Comparison of ENCODE assay signal across 10 cellular contexts in the genomic region with DNA sequence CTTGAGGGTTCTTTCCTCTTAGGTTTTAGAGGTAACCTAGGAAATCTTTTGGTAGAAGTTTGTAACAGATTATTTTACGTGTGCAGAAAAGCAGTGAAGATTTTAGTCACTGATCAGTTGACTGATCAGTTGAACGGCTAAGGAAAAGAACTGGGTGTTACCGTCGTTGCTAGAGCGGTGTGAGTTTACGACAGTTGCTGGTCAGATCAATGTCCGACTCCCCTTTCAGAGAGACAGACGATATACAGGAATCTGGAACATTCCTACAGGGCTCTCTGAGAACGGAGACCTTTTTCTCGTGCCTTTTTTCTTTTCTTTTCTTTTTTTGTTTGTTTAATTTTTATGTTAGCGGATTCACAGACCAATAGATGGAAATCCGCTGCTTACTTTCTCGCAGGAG.
DNase-seq lines count a peak whose midpoint lies in the region; ATAC-seq, FAIRE-seq and TF ChIP-seq lines count a peak whose summit lies in the region.
"Had no signal": no experiment of that assay in that cellular context is flagged by ENCODE, and none has a peak within 500 bp of the region (broad histone marks: within the 10 kb centered on the region; RNA-seq: fewer than 3 reads in every experiment).

No MANE protein-coding gene starts in this region.

- peaks cover 28% of the 10 kb centered on the region for H3K27me3 ChIP-seq in CD8-positive, alpha-beta memory T cell (ENCODE audit: insufficient read depth, low read length, poor library complexity, severe bottlenecking)
- H3K27me3 ChIP-seq in astrocyte (ENCODE audit: insufficient read depth, low read length): no peaks in the 10 kb centered on the region
- peaks cover 0 to 2% of the 10 kb centered on the region in 2 experiments for H3K27me3 ChIP-seq in mesenchymal stem cell (ENCODE audit: control insufficient read depth in 1 of 2, insufficient read depth in 1 of 2, low read length in 2 of 2)
- peaks cover 0 to 87% (median 10%) of the 10 kb centered on the region in 4 donors for H3K27me3 ChIP-seq in esophagus squamous epithelium
- no peaks in the 10 kb centered on the region for H3K27me3 ChIP-seq in Karpas-422 (ENCODE audit: low read length)

- peak overlapping the region; percentile 41 for H3K9ac ChIP-seq in astrocyte (ENCODE audit: low read length)
- peak overlapping the region; percentile 84 for H3K9ac ChIP-seq in mesenchymal stem cell (ENCODE audit: low read length)
- no peak overlapping the region for H3K9ac ChIP-seq in Karpas-422 (ENCODE audit: low read length)

- H4K20me1 ChIP-seq in astrocyte (ENCODE audit: insufficient read depth, low read length): no peaks in the 10 kb centered on the region
- H4K20me1 ChIP-seq in Karpas-422 (ENCODE audit: insufficient read depth, low read depth, low read length): no peaks in the 10 kb centered on the region

- H3K14ac ChIP-seq in mesenchymal stem cell (ENCODE audit: low read length in 2 of 2): no peak overlapping the region

- H3K79me2 ChIP-seq in astrocyte (ENCODE audit: insufficient read depth, low read length) (no peaks in the 10 kb centered on the region), Karpas-422 (ENCODE audit: low read length) (no peaks in the 10 kb centered on the region)

- no peak overlapping the region for H2BK12ac ChIP-seq in mesenchymal stem cell (ENCODE audit: low read length in 2 of 2)

- no peak for TF ChIP-seq CTCF in HFFc6 (IDR thresholded peaks at IDR 0.05)
- TF ChIP-seq CTCF in astrocyte (IDR thresholded peaks at IDR 0.05; ENCODE audit: insufficient read depth, low read depth, low read length): no peak
- no peak for TF ChIP-seq CTCF in CD14-positive monocyte (IDR thresholded peaks at IDR 0.05)
- TF ChIP-seq CTCF in esophagus squamous epithelium (IDR thresholded peaks at IDR 0.05): no peak

- H3K9me3 ChIP-seq in CD8-positive, alpha-beta memory T cell (ENCODE audit: low read length): no peaks in the 10 kb centered on the region
- no peaks in the 10 kb centered on the region for H3K9me3 ChIP-seq in astrocyte (ENCODE audit: insufficient read depth, low read depth, low read length)
- no peaks in the 10 kb centered on the region for H3K9me3 ChIP-seq in mesenchymal stem cell (ENCODE audit: control insufficient read depth, low read length)
- peaks cover 0 to 6% (median 0%) of the 10 kb centered on the region in 3 donors for H3K9me3 ChIP-seq in esophagus squamous epithelium
- H3K9me3 ChIP-seq in Karpas-422 (ENCODE audit: low read length): no peaks in the 10 kb centered on the region

- peak overlapping the region in 5 of 7 donors; percentile 25 to 60 (median 37) for H3K4me3 Mint-ChIP-seq in CD8-positive, alpha-beta memory T cell
- H3K4me3 Mint-ChIP-seq in HFFc6 (peak overlapping the region; percentile 93), astrocyte (ENCODE audit: unreplicated experiment) (peak overlapping the region; percentile 90), CD14-positive monocyte (peak overlapping the region in 1 of 2 donors; percentile 66)

- POLR2A ChIA-PET in CD8-positive, alpha-beta memory T cell (lab: Charles Lee): no interaction called here

- TF ChIP-seq POLR2A in esophagus squamous epithelium (IDR thresholded peaks at IDR 0.05): no peak

- peak overlapping the region; percentile 45 for H3K27ac ChIP-seq in CD8-positive, alpha-beta memory T cell (ENCODE audit: low read depth, low read length)
- H3K27ac ChIP-seq in astrocyte (ENCODE audit: low read depth, low read length): no peak overlapping the region
- H3K27ac ChIP-seq in mesenchymal stem cell (ENCODE audit: low read length, poor library complexity, severe bottlenecking): no peak overlapping the region
- H3K27ac ChIP-seq in esophagus squamous epithelium: no peak overlapping the region
- no peak overlapping the region for H3K27ac ChIP-seq in Karpas-422 (ENCODE audit: low read length)
- H3K27ac ChIP-seq: tibial nerve had no signal

- H3K9me2 ChIP-seq in Karpas-422 (replicated peaks; ENCODE audit: insufficient read depth, low read length): no peaks in the 10 kb centered on the region

- H2AK5ac ChIP-seq in mesenchymal stem cell (ENCODE audit: low read length, severe bottlenecking): no peak overlapping the region

- peaks cover 12 to 33% (median 29%) of the 10 kb centered on the region in 3 donors for H3K4me1 Mint-ChIP-seq in CD8-positive, alpha-beta memory T cell
- H3K4me1 Mint-ChIP-seq in HFFc6 (ENCODE audit: low read depth): peaks cover 45% of the 10 kb centered on the region
- peaks cover 3% of the 10 kb centered on the region for H3K4me1 Mint-ChIP-seq in astrocyte (ENCODE audit: low read depth, unreplicated experiment)
- H3K4me1 Mint-ChIP-seq in CD14-positive monocyte: peaks cover 11% of the 10 kb centered on the region

- no peak for ATAC-seq in HG02970 (IDR thresholded peaks at IDR 0.05; ENCODE audit: low FRiP score, unreplicated experiment)
- ATAC-seq: sciatic nerve had no signal

- no peak overlapping the region for H3K27ac Mint-ChIP-seq in CD8-positive, alpha-beta memory T cell
- H3K27ac Mint-ChIP-seq in HFFc6: peak overlapping the region; percentile 68
- peak overlapping the region; percentile 83 for H3K27ac Mint-ChIP-seq in astrocyte (ENCODE audit: unreplicated experiment)
- H3K27ac Mint-ChIP-seq in CD14-positive monocyte: no peak overlapping the region

- no peak overlapping the region for H3K23ac ChIP-seq in mesenchymal stem cell (ENCODE audit: low read length in 2 of 2)

- H4K91ac ChIP-seq in mesenchymal stem cell (ENCODE audit: low read length): no peak overlapping the region

- H3K27me3 Mint-ChIP-seq in CD8-positive, alpha-beta memory T cell: peaks cover 55 to 61% of the 10 kb centered on the region in 2 donors
- H3K27me3 Mint-ChIP-seq in HFFc6 (ENCODE audit: insufficient read depth): peaks cover 6% of the 10 kb centered on the region
- peaks cover 3% of the 10 kb centered on the region for H3K27me3 Mint-ChIP-seq in astrocyte (ENCODE audit: low read depth, unreplicated experiment)
- peaks cover 48 to 67% (median 59%) of the 10 kb centered on the region in 3 donors for H3K27me3 Mint-ChIP-seq in CD14-positive monocyte (ENCODE audit: low read depth in 3 of 3)

- H2BK120ac ChIP-seq in mesenchymal stem cell (ENCODE audit: low read depth, low read length): no peak overlapping the region

- peak overlapping the region; percentile 50 for H2AFZ ChIP-seq in astrocyte (ENCODE audit: low read depth, low read length)
- no peak overlapping the region for H2AFZ ChIP-seq in mesenchymal stem cell (ENCODE audit: low read depth, low read length)
- H2AFZ ChIP-seq in Karpas-422 (ENCODE audit: low read length): no peak overlapping the region

- no peak overlapping the region for H2BK15ac ChIP-seq in mesenchymal stem cell (ENCODE audit: low read depth, poor library complexity, severe bottlenecking)

- no peak overlapping the region for H2BK5ac ChIP-seq in mesenchymal stem cell (ENCODE audit: low read depth, low read length, poor library complexity, severe bottlenecking)

- peak overlapping the region; percentile 85 for H3K4me2 ChIP-seq in astrocyte (ENCODE audit: low read length)
- H3K4me2 ChIP-seq in mesenchymal stem cell (ENCODE audit: low read length, poor library complexity, severe bottlenecking): peak overlapping the region; percentile 64
- no peak overlapping the region for H3K4me2 ChIP-seq in Karpas-422 (ENCODE audit: low read depth, low read length, poor library complexity, severe bottlenecking)

- H3K9me3 Mint-ChIP-seq in CD8-positive, alpha-beta memory T cell: peaks cover 7 to 34% (median 23%) of the 10 kb centered on the region in 5 donors
- H3K9me3 Mint-ChIP-seq in HFFc6 (no peaks in the 10 kb centered on the region), astrocyte (ENCODE audit: unreplicated experiment) (no peaks in the 10 kb centered on the region), CD14-positive monocyte (peaks cover 11 to 63% (median 51%) of the 10 kb centered on the region in 7 donors)

- no peak overlapping the region for H4K8ac ChIP-seq in mesenchymal stem cell (ENCODE audit: low read length)

- no peak overlapping the region for H3K4ac ChIP-seq in mesenchymal stem cell (ENCODE audit: low read depth in 1 of 2, low read length in 2 of 2)

- no peaks in the 10 kb centered on the region for H3K4me1 ChIP-seq in CD8-positive, alpha-beta memory T cell (ENCODE audit: insufficient read depth, low read length)
- H3K4me1 ChIP-seq in astrocyte (ENCODE audit: insufficient read depth, low read length) (no peaks in the 10 kb centered on the region), mesenchymal stem cell (ENCODE audit: control insufficient read depth, insufficient read depth, low read depth, low read length) (peaks cover 5% of the 10 kb centered on the region), esophagus squamous epithelium (peaks cover 0 to 21% (median 0%) of the 10 kb centered on the region in 3 donors), Karpas-422 (ENCODE audit: low read length) (no peaks in the 10 kb centered on the region)

- CTCF ChIA-PET in CD8-positive, alpha-beta memory T cell (lab: Charles Lee): no interaction called here

- intact Hi-C loops in CD14-positive monocyte (cut with micrococcal nuclease) (no loop called here), esophagus squamous epithelium (cut with DNase I) (no loop called here)

- H3K36me3 ChIP-seq in CD8-positive, alpha-beta memory T cell (ENCODE audit: insufficient read depth, low read length): no peaks in the 10 kb centered on the region
- H3K36me3 ChIP-seq in astrocyte (ENCODE audit: insufficient read depth, low read length) (no peaks in the 10 kb centered on the region), mesenchymal stem cell (ENCODE audit: control insufficient read depth in 1 of 2, insufficient read depth in 2 of 2, low read depth in 1 of 2, low read length in 2 of 2) (no peaks in the 10 kb centered on the region), esophagus squamous epithelium (no peaks in the 10 kb centered on the region), Karpas-422 (ENCODE audit: insufficient read depth, low read length) (no peaks in the 10 kb centered on the region)
- H3K36me3 ChIP-seq: tibial nerve had no signal

- DNase-seq in CD8-positive, alpha-beta memory T cell: no peak
- no peak for DNase-seq in HFFc6
- peak; percentile 8 for DNase-seq in astrocyte (ENCODE audit: low read depth)
- peak; percentile 35 for DNase-seq in mesenchymal stem cell
- DNase-seq in CD14-positive monocyte (ENCODE audit: low spot score): no peak
- DNase-seq in esophagus squamous epithelium (lab: John Stamatoyannopoulos, UW): no peak
- DNase-seq in Karpas-422: no peak

- H3K79me1 ChIP-seq in mesenchymal stem cell (replicated peaks; ENCODE audit: low read length, poor library complexity, severe bottlenecking): no peaks in the 10 kb centered on the region

- peaks cover 0 to 3% (median 0%) of the 10 kb centered on the region in 3 donors for H3K36me3 Mint-ChIP-seq in CD8-positive, alpha-beta memory T cell
- H3K36me3 Mint-ChIP-seq in HFFc6 (ENCODE audit: low read depth) (no peaks in the 10 kb centered on the region), astrocyte (ENCODE audit: low read depth, unreplicated experiment) (no peaks in the 10 kb centered on the region), CD14-positive monocyte (peaks cover 0 to 5% of the 10 kb centered on the region in 2 donors)

- WGBS in mesenchymal stem cell: 9% methylated on average over 12 of the region's 13 CpGs
- WGBS in esophagus squamous epithelium, 2 donors: 3 to 13% methylated on average over 13 of the region's 13 CpGs

- no peak for FAIRE-seq in astrocyte (lab: Jason Lieb, UNC)

- H3K18ac ChIP-seq in mesenchymal stem cell (ENCODE audit: low read depth in 1 of 2, low read length in 2 of 2): no peak overlapping the region

- H3K4me3 ChIP-seq in CD8-positive, alpha-beta memory T cell (ENCODE audit: low read length): no peak overlapping the region
- peak overlapping the region; percentile 60 for H3K4me3 ChIP-seq in astrocyte (ENCODE audit: insufficient read depth, low read depth, low read length)
- peak overlapping the region in 1 of 2 experiments; percentile 80 for H3K4me3 ChIP-seq in mesenchymal stem cell (ENCODE audit: insufficient read depth in 1 of 2, low read depth in 1 of 2, low read length in 2 of 2)
- peak overlapping the region in 1 of 4 donors; percentile 33 for H3K4me3 ChIP-seq in esophagus squamous epithelium
- H3K4me3 ChIP-seq in Karpas-422 (ENCODE audit: low read length): no peak overlapping the region

Comparison
In these comparisons a context has a peak if more than half of its experiments do, and no peak if none do; other contexts are left out.
1. DNase-seq: peak in astrocyte (single experiment) and mesenchymal stem cell (single experiment); none in CD8-positive, alpha-beta memory T cell (0 of 5), HFFc6 (single experiment), CD14-positive monocyte (single experiment), esophagus squamous epithelium (single experiment) and Karpas-422 (single experiment).
2. H3K27ac Mint-ChIP-seq: peak in HFFc6 (single experiment) and astrocyte (single experiment); none in CD8-positive, alpha-beta memory T cell (0 of 8) and CD14-positive monocyte (0 of 7).